In the genomic region with DNA sequence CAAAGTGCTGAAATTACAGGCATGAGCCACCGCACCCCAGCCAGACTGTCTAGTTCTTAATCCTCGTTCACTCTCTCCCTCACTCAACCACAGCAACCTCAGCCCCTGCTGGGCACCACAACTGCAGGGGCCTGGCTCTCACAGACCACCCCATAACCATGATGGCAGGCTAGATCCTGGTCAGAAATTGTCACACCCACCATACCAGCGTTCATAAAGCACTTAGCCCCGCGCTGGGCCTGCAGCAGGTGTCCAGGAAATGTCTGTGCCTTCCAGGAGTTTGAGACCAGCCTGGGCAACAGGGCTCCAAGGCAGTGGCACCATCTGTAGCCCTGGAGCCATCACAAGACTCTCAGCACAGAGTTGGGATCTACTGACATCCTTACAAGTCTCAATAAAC, we compare ENCODE assay signal across 14 cellular contexts. TPM values are rescaled to one million over a fixed set of nuclear protein-coding genes. Genes with fewer than 3 reads are reported as not detected.
DNase-seq lines count a peak whose midpoint lies in the region; ATAC-seq and TF ChIP-seq lines count a peak whose summit lies in the region.
"Had no signal": no experiment of that assay in that cellular context is flagged by ENCODE, and none has a peak within 500 bp of the region (broad histone marks: within the 10 kb centered on the region; RNA-seq: fewer than 3 reads in every experiment).

No MANE protein-coding gene starts in this region.

- H3K36me3 ChIP-seq in tibial nerve (peaks cover 0 to 41% (median 0%) of the 10 kb centered on the region in 3 donors), right lobe of liver (no peaks in the 10 kb centered on the region), thyroid gland (peaks cover 0 to 7% of the 10 kb centered on the region in 2 donors)

- peaks cover 44% of the 10 kb centered on the region for H3K4me1 Mint-ChIP-seq in activated T-cell treated with anti-CD3 and anti-CD28 coated beads, Interleukin-2, amount 50 U/mL, for 72 hours (ENCODE audit: low read depth)
- H3K4me1 Mint-ChIP-seq in activated naive CD8-positive, alpha-beta T cell treated with anti-CD3 and anti-CD28 coated beads, Interleukin-2, amount 50 U/mL, for 24 hours, result peaks cover 33% of the 10 kb centered on the region
- peaks cover 24 to 52% (median 49%) of the 10 kb centered on the region in 4 donors for H3K4me1 Mint-ChIP-seq in naive thymus-derived CD8-positive, alpha-beta T cell

- peaks cover 3 to 9% of the 10 kb centered on the region in 2 donors for H3K36me3 Mint-ChIP-seq in activated T-cell treated with anti-CD3 and anti-CD28 coated beads, Interleukin-2, amount 50 U/mL, for 72 hours (ENCODE audit: insufficient read depth in 2 of 2)
- H3K36me3 Mint-ChIP-seq in activated naive CD8-positive, alpha-beta T cell treated with anti-CD3 and anti-CD28 coated beads, Interleukin-2, amount 50 U/mL, for 24 hours (ENCODE audit: low read depth), result peaks cover 15% of the 10 kb centered on the region
- peaks cover 0 to 13% (median 6%) of the 10 kb centered on the region in 3 donors for H3K36me3 Mint-ChIP-seq in naive thymus-derived CD8-positive, alpha-beta T cell

- TF ChIP-seq CTCF in tibial nerve (IDR thresholded peaks at IDR 0.05) (no peak), right lobe of liver (IDR thresholded peaks at IDR 0.05) (no peak), thyroid gland (IDR thresholded peaks at IDR 0.05) (no peak)

- no peak for TF ChIP-seq EP300 in tibial nerve (IDR thresholded peaks at IDR 0.05)

- no peaks in the 10 kb centered on the region for H3K27me3 Mint-ChIP-seq in activated T-cell treated with anti-CD3 and anti-CD28 coated beads, Interleukin-2, amount 50 U/mL, for 72 hours (ENCODE audit: low read depth)
- H3K27me3 Mint-ChIP-seq in activated naive CD8-positive, alpha-beta T cell treated with anti-CD3 and anti-CD28 coated beads, Interleukin-2, amount 50 U/mL, for 24 hours, result no peaks in the 10 kb centered on the region
- H3K27me3 Mint-ChIP-seq in naive thymus-derived CD8-positive, alpha-beta T cell, result no peaks in the 10 kb centered on the region

- H3K27me3 ChIP-seq in tibial nerve, result no peaks in the 10 kb centered on the region
- no peaks in the 10 kb centered on the region for H3K27me3 ChIP-seq in right lobe of liver
- no peaks in the 10 kb centered on the region for H3K27me3 ChIP-seq in thyroid gland

- 80 to 82% methylated on average over 5 of the region's 5 CpGs for WGBS in tibial nerve, 2 donors
- 94% methylated on average over 2 of the region's 5 CpGs for WGBS in right lobe of liver (ENCODE audit: insufficient coverage, low coverage, low lambda C conversion rate, missing lambda C conversion rate)
- WGBS in thyroid gland, 2 donors, result 86 to 90% methylated on average over 5 of the region's 5 CpGs

- no peak for ATAC-seq in activated T-cell treated with anti-CD3 and anti-CD28 coated beads, Interleukin-2, amount 50 U/mL, for 72 hours (replicated peaks in 1 of 2)
- ATAC-seq in activated naive CD8-positive, alpha-beta T cell treated with anti-CD3 and anti-CD28 coated beads, Interleukin-2, amount 50 U/mL, for 24 hours, result no peak
- no peak for ATAC-seq in naive thymus-derived CD8-positive, alpha-beta T cell
- no peak for ATAC-seq in right lobe of liver

- intact Hi-C loops in right lobe of liver (cut with DNase I), result loop anchor here in 1 of 2 donors (5.0 kb wide), 1 partner anchor 35 kb away; a partner anchor contains a TSS
- intact Hi-C loops in thyroid gland (cut with DNase I), result loop anchor here (5.0 kb wide), 1 partner anchor 35 kb away; a partner anchor contains a TSS

- TF ChIP-seq POLR2A in tibial nerve (IDR thresholded peaks at IDR 0.05) (no peak), right lobe of liver (IDR thresholded peaks at IDR 0.05) (no peak), thyroid gland (IDR thresholded peaks at IDR 0.05) (no peak)

- H3K9me3 ChIP-seq in tibial nerve, result peaks cover 0 to 6% (median 0%) of the 10 kb centered on the region in 4 donors
- no peaks in the 10 kb centered on the region for H3K9me3 ChIP-seq in right lobe of liver
- no peaks in the 10 kb centered on the region for H3K9me3 ChIP-seq in thyroid gland

- no peak overlapping the region for H3K27ac Mint-ChIP-seq in activated T-cell treated with anti-CD3 and anti-CD28 coated beads, Interleukin-2, amount 50 U/mL, for 72 hours
- no peak overlapping the region for H3K27ac Mint-ChIP-seq in activated naive CD8-positive, alpha-beta T cell treated with anti-CD3 and anti-CD28 coated beads, Interleukin-2, amount 50 U/mL, for 24 hours
- H3K27ac Mint-ChIP-seq in naive thymus-derived CD8-positive, alpha-beta T cell, result peak overlapping the region in 9 of 10 donors; percentile 42 to 94 (median 82)

- H3K27ac ChIP-seq in tibial nerve (peak overlapping the region in 3 of 4 donors; percentile 95), right lobe of liver (no peak overlapping the region), thyroid gland (peak overlapping the region in 1 of 3 donors; percentile 95)

- peaks cover 0 to 2% of the 10 kb centered on the region in 2 donors for H3K9me3 Mint-ChIP-seq in activated T-cell treated with anti-CD3 and anti-CD28 coated beads, Interleukin-2, amount 50 U/mL, for 72 hours
- no peaks in the 10 kb centered on the region for H3K9me3 Mint-ChIP-seq in activated naive CD8-positive, alpha-beta T cell treated with anti-CD3 and anti-CD28 coated beads, Interleukin-2, amount 50 U/mL, for 24 hours
- no peaks in the 10 kb centered on the region for H3K9me3 Mint-ChIP-seq in naive thymus-derived CD8-positive, alpha-beta T cell

- H3K4me3 ChIP-seq in tibial nerve (no peak overlapping the region), right lobe of liver (no peak overlapping the region), thyroid gland (replicated peaks in 1 of 3) (no peak overlapping the region)

- peak overlapping the region; percentile 85 to 86 for H3K4me3 Mint-ChIP-seq in activated T-cell treated with anti-CD3 and anti-CD28 coated beads, Interleukin-2, amount 50 U/mL, for 72 hours
- peak overlapping the region; percentile 77 for H3K4me3 Mint-ChIP-seq in activated naive CD8-positive, alpha-beta T cell treated with anti-CD3 and anti-CD28 coated beads, Interleukin-2, amount 50 U/mL, for 24 hours
- peak overlapping the region in 9 of 10 donors; percentile 48 to 88 (median 78) for H3K4me3 Mint-ChIP-seq in naive thymus-derived CD8-positive, alpha-beta T cell

- POLR2A ChIA-PET in naive thymus-derived CD8-positive, alpha-beta T cell (lab: Charles Lee), result interaction anchor here (1.6 to 1.7 kb wide), 2 partner anchors 20 to 29 kb away, joined by 8 to 12 read pairs; no protein-coding TSS in a partner anchor

- DNase-seq in activated T-cell treated with anti-CD3 and anti-CD28 coated beads, Interleukin-2, amount 50 U/mL, for 72 hours, result no peak
- DNase-seq in activated T-cell treated with anti-CD3 and anti-CD28 coated beads, Interleukin-2, amount 50 U/mL, for 1 hour, result no peak
- no peak for DNase-seq in activated naive CD8-positive, alpha-beta T cell treated with anti-CD3 and anti-CD28 coated beads, Interleukin-2, amount 50 U/mL, for 24 hours
- DNase-seq in naive thymus-derived CD8-positive, alpha-beta T cell, result no peak
- no peak for DNase-seq in tibial nerve (ENCODE audit: low spot score in 2 of 2)
- no peak for DNase-seq in right lobe of liver
- DNase-seq in NCI-H2029 treated with DMSO at 0.1 percent for 48 hours (lab: John Stamatoyannopoulos, UW), result no peak
- no peak for DNase-seq in thyroid gland
- DNase-seq: activated CD8-positive, alpha-beta memory T cell treated with anti-CD3 and anti-CD28 coated beads, Interleukin-2, amount 50 U/mL, for 4 hours; central memory CD4-positive, alpha-beta T cell; MM.1S; occipital lobe; PC-9; T-helper 9 cell had no signal

- H3K4me1 ChIP-seq in tibial nerve, result peaks cover 0 to 37% (median 20%) of the 10 kb centered on the region in 4 donors
- peaks cover 0 to 10% (median 2%) of the 10 kb centered on the region in 4 donors for H3K4me1 ChIP-seq in right lobe of liver
- peaks cover 16 to 40% of the 10 kb centered on the region in 2 donors for H3K4me1 ChIP-seq in thyroid gland

RNA-seq across cellular contexts. Expression of gene SHISA5, which starts 1.9 kb away (rescaled TPM):
- 100 to 1,000 TPM in 1 of 2 donors, 10 to 100 TPM in 1; 69.3 to 101 TPM for total RNA-seq in activated T-cell treated with anti-CD3 and anti-CD28 coated beads, Interleukin-2, amount 50 U/mL, for 72 hours
- 100 to 1,000 TPM; 176 to 186 TPM for total RNA-seq in naive thymus-derived CD8-positive, alpha-beta T cell
- polyA plus RNA-seq in naive thymus-derived CD8-positive, alpha-beta T cell, result 100 to 1,000 TPM; 341 to 364 (median 359) TPM
- total RNA-seq in tibial nerve (100 to 1,000 TPM in 2 of 4 donors, 10 to 100 TPM in 2; 78.4 to 145 (median 93.9) TPM), right lobe of liver (100 to 1,000 TPM in 4 of 6 experiments, 10 to 100 TPM in 2; 76.3 to 118 (median 101) TPM), thyroid gland (100 to 1,000 TPM in 3 of 4 donors, 10 to 100 TPM in 1; 100.0 to 120 (median 109) TPM)

RNA-seq across cellular contexts. Expression of gene PFKFB4, which starts 54.5 kb away (rescaled TPM):
- total RNA-seq in activated T-cell treated with anti-CD3 and anti-CD28 coated beads, Interleukin-2, amount 50 U/mL, for 72 hours, result 10 to 100 TPM in 1 of 2 donors, 1 to 10 TPM in 1; 8.5 to 18.0 TPM
- total RNA-seq in naive thymus-derived CD8-positive, alpha-beta T cell, result 1 to 10 TPM; 2.4 to 3.0 TPM
- 1 to 10 TPM; 1.1 to 3.3 (median 1.9) TPM for polyA plus RNA-seq in naive thymus-derived CD8-positive, alpha-beta T cell
- total RNA-seq in tibial nerve, result 1 to 10 TPM; 2.2 to 9.0 (median 7.6) TPM
- total RNA-seq in right lobe of liver, result 10 to 100 TPM in 1 of 6 experiments, 1 to 10 TPM in 4, under 1 TPM in 1; 0.59 to 10.8 (median 1.4) TPM
- 1 to 10 TPM; 2.3 to 4.9 (median 3.2) TPM for total RNA-seq in thyroid gland

RNA-seq across cellular contexts. Expression of gene ATRIP, which starts 55.6 kb away (rescaled TPM):
- total RNA-seq in activated T-cell treated with anti-CD3 and anti-CD28 coated beads, Interleukin-2, amount 50 U/mL, for 72 hours, result 10 to 100 TPM; 15.6 to 19.9 TPM
- total RNA-seq in naive thymus-derived CD8-positive, alpha-beta T cell, result 10 to 100 TPM; 13.2 to 13.5 TPM
- polyA plus RNA-seq in naive thymus-derived CD8-positive, alpha-beta T cell, result 10 to 100 TPM in 2 of 3 donors, 1 to 10 TPM in 1; 8.9 to 17.5 (median 13.1) TPM
- 10 to 100 TPM in 2 of 4 donors, 1 to 10 TPM in 2; 7.5 to 10.5 (median 9.3) TPM for total RNA-seq in tibial nerve
- total RNA-seq in right lobe of liver, result 1 to 10 TPM; 2.4 to 4.5 (median 3.2) TPM
- total RNA-seq in thyroid gland, result 10 to 100 TPM in 2 of 4 donors, 1 to 10 TPM in 2; 8.4 to 13.9 (median 11.0) TPM

Comparison
In these comparisons a context has a peak if more than half of its experiments do, and no peak if none do; other contexts are left out.
1. H3K27ac Mint-ChIP-seq: peak in naive thymus-derived CD8-positive, alpha-beta T cell (9 of 10); none in activated T-cell treated with anti-CD3 and anti-CD28 coated beads, Interleukin-2, amount 50 U/mL, for 72 hours (single experiment) and activated naive CD8-positive, alpha-beta T cell treated with anti-CD3 and anti-CD28 coated beads, Interleukin-2, amount 50 U/mL, for 24 hours (single experiment).
2. H3K27ac ChIP-seq: peak in tibial nerve (3 of 4); none in right lobe of liver (0 of 3).
3. Peak in every context shown above with its lines, with median percentiles within 50 percentile points of each other: H3K4me3 Mint-ChIP-seq.